ENCODE assay signal across 15 cellular contexts in genomic region chr22:16974298-16975084, GRCh38.
"Had no signal": no experiment of that assay in that cellular context is flagged by ENCODE, and none has a peak within 500 bp of the region (broad histone marks: within the 10 kb centered on the region; RNA-seq: fewer than 3 reads in every experiment).

No MANE protein-coding gene starts in this region.

- H3K9me3 ChIP-seq: body of pancreas, right lobe of liver, tibial nerve, vagina had no signal

- H3K4me3 ChIP-seq: body of pancreas, right lobe of liver, smooth muscle cell, tibial nerve, vagina had no signal

- DNase-seq: activated CD4-positive, alpha-beta T cell treated with anti-CD3 and anti-CD28 coated beads for 4 hours; activated naive CD8-positive, alpha-beta T cell treated with anti-CD3 and anti-CD28 coated beads for 36 hours; amygdala; body of pancreas; caudate nucleus; foreskin keratinocyte; stimulated activated CD4-positive, alpha-beta T cell treated with anti-CD3 and anti-CD28 coated beads, Interleukin-4, amount 100 ng/mL, for 4 hours; stimulated activated CD8-positive, alpha-beta memory T cell treated with anti-CD3 and anti-CD28 coated beads, Interleukin-4, amount 100 ng/mL, for 48 hours; stimulated activated naive CD4-positive, alpha-beta T cell treated with Interleukin-2 at 50 U/mL for 16 hours; substantia nigra; WERI-Rb-1 had no signal

- H3K27me3 ChIP-seq: body of pancreas, foreskin keratinocyte, right lobe of liver, tibial nerve, vagina had no signal

- H3K4me1 ChIP-seq: body of pancreas, foreskin keratinocyte, right lobe of liver, vagina had no signal

- ATAC-seq: body of pancreas, foreskin keratinocyte, right lobe of liver had no signal

- H3K27ac ChIP-seq: body of pancreas, foreskin keratinocyte, right lobe of liver, tibial nerve, vagina, WERI-Rb-1 had no signal

- H3K36me3 ChIP-seq: right lobe of liver, tibial nerve, vagina, WERI-Rb-1 had no signal

- H3K4me2 ChIP-seq: smooth muscle cell had no signal
